8 cellular contexts compared by ENCODE assay signal in genomic region chr5:109410389-109411174, GRCh38. TPM values are rescaled to one million over a fixed set of nuclear protein-coding genes. Genes with fewer than 3 reads are reported as not detected.
DNase-seq lines count a peak whose midpoint lies in the region; ATAC-seq, FAIRE-seq and TF ChIP-seq lines count a peak whose summit lies in the region.

No MANE protein-coding gene starts in this region.

- H3K27ac ChIP-seq in BLaER1 = peak overlapping the region; percentile 96

- peak overlapping the region; percentile 94 for H3K9ac ChIP-seq in BLaER1

- peak overlapping the region; percentile 96 for H3K4me3 Mint-ChIP-seq in activated naive CD8-positive, alpha-beta T cell treated with anti-CD3 and anti-CD28 coated beads for 36 hours

- no peaks in the 10 kb centered on the region for H3K27me3 ChIP-seq in BLaER1

- DNase-seq in HPDE6-E6E7 (ENCODE audit: extremely low spot score) = peak; percentile 42
- peak; percentile 90 for DNase-seq in SHP77 treated with DMSO at 0.1 percent for 48 hours (lab: John Stamatoyannopoulos, UW)
- peak; percentile 29 for DNase-seq in activated naive CD8-positive, alpha-beta T cell treated with anti-CD3 and anti-CD28 coated beads for 36 hours
- peak; percentile 46 to 81 (median 64) for DNase-seq in head of caudate nucleus
- no peak for DNase-seq in omental fat pad (ENCODE audit: low spot score)
- peak; percentile 44 for DNase-seq in urothelium cell line (ENCODE audit: low spot score)

- H3K4me1 ChIP-seq in BLaER1 = peaks cover 44% of the 10 kb centered on the region

- no peaks in the 10 kb centered on the region for H3K27me3 Mint-ChIP-seq in activated naive CD8-positive, alpha-beta T cell treated with anti-CD3 and anti-CD28 coated beads for 36 hours

- peak; percentile 58 for TF ChIP-seq POLR2A in GM19193 (IDR thresholded peaks at IDR 0.05; ENCODE audit: extremely low read depth, insufficient read depth, insufficient read length)

- peaks cover 10% of the 10 kb centered on the region for H3K9me3 Mint-ChIP-seq in activated naive CD8-positive, alpha-beta T cell treated with anti-CD3 and anti-CD28 coated beads for 36 hours

- H3K27ac Mint-ChIP-seq in activated naive CD8-positive, alpha-beta T cell treated with anti-CD3 and anti-CD28 coated beads for 36 hours = peak overlapping the region; percentile 100

- H4K20me1 ChIP-seq in BLaER1 = peaks cover 40% of the 10 kb centered on the region

- H3K4me1 Mint-ChIP-seq in activated naive CD8-positive, alpha-beta T cell treated with anti-CD3 and anti-CD28 coated beads for 36 hours = peaks cover 30% of the 10 kb centered on the region

- peak; percentile 9 for FAIRE-seq in urothelium cell line (lab: Jason Lieb, UNC)

- no peak for TF ChIP-seq CTCF in omental fat pad (IDR thresholded peaks at IDR 0.05)

- peaks cover 4% of the 10 kb centered on the region; the same call in 1 of the 2 replicates for H3K36me3 ChIP-seq in BLaER1

- H3K4me2 ChIP-seq in BLaER1 = peak overlapping the region; percentile 90

- peaks cover 23% of the 10 kb centered on the region for H3K36me3 Mint-ChIP-seq in activated naive CD8-positive, alpha-beta T cell treated with anti-CD3 and anti-CD28 coated beads for 36 hours

- intact Hi-C loops in head of caudate nucleus (cut with DNase I) = loop anchor here (5.0 kb wide), 2 partner anchors 42 to 57 kb away; no protein-coding TSS in a partner anchor

- H3K9me3 ChIP-seq in BLaER1 = peaks cover 23% of the 10 kb centered on the region

- ATAC-seq in omental fat pad (ENCODE audit: low FRiP score) = peak; percentile 56

- peak overlapping the region; percentile 80 for H3K4me3 ChIP-seq in BLaER1

RNA-seq across cellular contexts. Expression of gene PJA2, which starts 0.8 kb away (rescaled TPM):
- 10 to 100 TPM; 55.4 to 55.6 TPM for total RNA-seq in activated naive CD8-positive, alpha-beta T cell treated with anti-CD3 and anti-CD28 coated beads for 36 hours
- total RNA-seq in omental fat pad = 100 to 1,000 TPM in 1 of 4 donors, 10 to 100 TPM in 3; 74.5 to 120 (median 90.4) TPM
